In genomic region chr7:2495402-2496309, GRCh38 we compare ENCODE assay signal across 1 cellular context.
TF ChIP-seq lines count a peak whose summit lies in the region.

No MANE protein-coding gene starts in this region.

TF ChIP-seq in HepG2, 621 proteins besides CTCF, POLR2A, EP300 and RAD21:
- TF ChIP-seq ZNF7 (CRISPR knock-in tag; IDR thresholded peaks at IDR 0.05) (no peak), MNT (IDR thresholded peaks at IDR 0.05) (0 out of 2 replicates have a peak, but pooled peaks have one; percentile 15)
